23 cellular contexts compared by ENCODE assay signal in genomic region chr1:101066260-101066936, GRCh38. TPM values are rescaled to one million over a fixed set of nuclear protein-coding genes. Genes with fewer than 3 reads are reported as not detected.
DNase-seq lines count a peak whose midpoint lies in the region; ATAC-seq, FAIRE-seq and TF ChIP-seq lines count a peak whose summit lies in the region.
"Had no signal": no experiment of that assay in that cellular context is flagged by ENCODE, and none has a peak within 500 bp of the region (broad histone marks: within the 10 kb centered on the region; RNA-seq: fewer than 3 reads in every experiment).

No MANE protein-coding gene starts in this region.

- H3K4me3 Mint-ChIP-seq in T-helper 1 cell treated with Interleukin-12 subunit alpha and Interleukin-12 subunit beta and Interleukin-4 antibody, amounts not matched to agents 30 μg/mL and 1 μg/mL, for 36 hours: no peak overlapping the region
- H3K4me3 Mint-ChIP-seq in activated T-helper 17 cell treated with anti-CD3 and anti-CD28 coated beads, Interleukin-2, amount 50 U/mL, for 72 hours: peak overlapping the region; percentile 17
- H3K4me3 Mint-ChIP-seq in memory B cell: no peak overlapping the region
- H3K4me3 Mint-ChIP-seq: nephron had no signal

- H3K4me1 Mint-ChIP-seq in T-helper 1 cell treated with Interleukin-12 subunit alpha and Interleukin-12 subunit beta and Interleukin-4 antibody, amounts not matched to agents 30 μg/mL and 1 μg/mL, for 36 hours (ENCODE audit: low read depth): peaks cover 44% of the 10 kb centered on the region
- peaks cover 9% of the 10 kb centered on the region for H3K4me1 Mint-ChIP-seq in activated T-helper 17 cell treated with anti-CD3 and anti-CD28 coated beads, Interleukin-2, amount 50 U/mL, for 72 hours
- H3K4me1 Mint-ChIP-seq in memory B cell: peaks cover 42% of the 10 kb centered on the region

- H3K36me3 Mint-ChIP-seq in T-helper 1 cell treated with Interleukin-12 subunit alpha and Interleukin-12 subunit beta and Interleukin-4 antibody, amounts not matched to agents 30 μg/mL and 1 μg/mL, for 36 hours (ENCODE audit: low read depth): peaks cover 19% of the 10 kb centered on the region
- no peaks in the 10 kb centered on the region for H3K36me3 Mint-ChIP-seq in activated T-helper 17 cell treated with anti-CD3 and anti-CD28 coated beads, Interleukin-2, amount 50 U/mL, for 72 hours (ENCODE audit: low read depth)
- peaks cover 13% of the 10 kb centered on the region for H3K36me3 Mint-ChIP-seq in memory B cell

- peak; percentile 14 for ATAC-seq in activated T-helper 17 cell treated with anti-CD3 and anti-CD28 coated beads, Interleukin-2, amount 50 U/mL, for 72 hours (replicated peaks)
- ATAC-seq in memory B cell (ENCODE audit: low read depth) (no peak), esophagus mucosa (no peak)
- ATAC-seq: left colon, pancreas had no signal

- TF ChIP-seq POLR2A in GM12892 (IDR thresholded peaks at IDR 0.05; ENCODE audit: low read depth, low read length): no peak

- H3K27me3 Mint-ChIP-seq in T-helper 1 cell treated with Interleukin-12 subunit alpha and Interleukin-12 subunit beta and Interleukin-4 antibody, amounts not matched to agents 30 μg/mL and 1 μg/mL, for 36 hours (ENCODE audit: low read depth): no peaks in the 10 kb centered on the region
- H3K27me3 Mint-ChIP-seq in activated T-helper 17 cell treated with anti-CD3 and anti-CD28 coated beads, Interleukin-2, amount 50 U/mL, for 72 hours: no peaks in the 10 kb centered on the region
- H3K27me3 Mint-ChIP-seq in memory B cell: no peaks in the 10 kb centered on the region

- peak; percentile 80 for FAIRE-seq in GM12892 (lab: Jason Lieb, UNC)
- FAIRE-seq: pancreas had no signal

- no peaks in the 10 kb centered on the region for H3K9me3 Mint-ChIP-seq in T-helper 1 cell treated with Interleukin-12 subunit alpha and Interleukin-12 subunit beta and Interleukin-4 antibody, amounts not matched to agents 30 μg/mL and 1 μg/mL, for 36 hours
- H3K9me3 Mint-ChIP-seq in activated T-helper 17 cell treated with anti-CD3 and anti-CD28 coated beads, Interleukin-2, amount 50 U/mL, for 72 hours: no peaks in the 10 kb centered on the region
- no peaks in the 10 kb centered on the region for H3K9me3 Mint-ChIP-seq in memory B cell
- H3K9me3 Mint-ChIP-seq: nephron had no signal

- peak overlapping the region; percentile 15 for H3K27ac Mint-ChIP-seq in T-helper 1 cell treated with Interleukin-12 subunit alpha and Interleukin-12 subunit beta and Interleukin-4 antibody, amounts not matched to agents 30 μg/mL and 1 μg/mL, for 36 hours
- H3K27ac Mint-ChIP-seq in activated T-helper 17 cell treated with anti-CD3 and anti-CD28 coated beads, Interleukin-2, amount 50 U/mL, for 72 hours: peak overlapping the region; percentile 4
- H3K27ac Mint-ChIP-seq in memory B cell: peak overlapping the region; percentile 60
- H3K27ac Mint-ChIP-seq: nephron had no signal

- DNase-seq in T-helper 1 cell (no peak), GM12892 (ENCODE audit: insufficient read length) (no peak), memory B cell (ENCODE audit: low spot score in 2 of 2) (no peak), NCI-H2029 (lab: John Stamatoyannopoulos, UW) (no peak), GM03348 (ENCODE audit: low spot score) (no peak)
- DNase-seq: activated CD8-positive, alpha-beta memory T cell treated with anti-CD3 and anti-CD28 coated beads for 24 hours; amygdala; DMS79; KG1; left colon; MV-4-11; NCI-H187; NCI-H345; pancreas; spleen; stimulated activated CD4-positive, alpha-beta T cell treated with anti-CD3 and anti-CD28 coated beads, Interleukin-4, amount 100 ng/mL, for 1 hour; stomach; transverse colon; WERI-Rb-1 had no signal

RNA-seq across cellular contexts. Expression of gene DPH5, which starts 40.8 kb away (rescaled TPM):
- 59.2 TPM for polyA plus RNA-seq in GM12892 (2012; ENCODE audit: missing spikeins)
- 10 to 100 TPM; 18.4 to 42.8 TPM for total RNA-seq in activated T-helper 17 cell treated with anti-CD3 and anti-CD28 coated beads, Interleukin-2, amount 50 U/mL, for 72 hours
- total RNA-seq in esophagus mucosa: 19.0 TPM

Comparison
In these comparisons a context has a peak if more than half of its experiments do, and no peak if none do; other contexts are left out.
1. H3K27ac Mint-ChIP-seq: peak in every context shown above with its lines; median percentile 60 in memory B cell; 15 in T-helper 1 cell treated with Interleukin-12 subunit alpha and Interleukin-12 subunit beta and Interleukin-4 antibody, amounts not matched to agents 30 μg/mL and 1 μg/mL, for 36 hours; 4 in activated T-helper 17 cell treated with anti-CD3 and anti-CD28 coated beads, Interleukin-2, amount 50 U/mL, for 72 hours.